17 cellular contexts compared by ENCODE assay signal in genomic region chr16:78596996-78597422, GRCh38.
DNase-seq lines count a peak whose midpoint lies in the region; ATAC-seq and TF ChIP-seq lines count a peak whose summit lies in the region.
"Had no signal": no experiment of that assay in that cellular context is flagged by ENCODE, and none has a peak within 500 bp of the region (broad histone marks: within the 10 kb centered on the region; RNA-seq: fewer than 3 reads in every experiment).

No MANE protein-coding gene starts in this region.

- H3K27ac Mint-ChIP-seq in HFFc6 = no peak overlapping the region
- H3K27ac Mint-ChIP-seq: CD8-positive, alpha-beta memory T cell had no signal

- intact Hi-C loops in left colon (cut with DNase I, micrococcal nuclease) = no loop called here

- peak overlapping the region; percentile 20 for H4K91ac ChIP-seq in trophoblast cell (ENCODE audit: low read depth, low read length)

- H3K4me1 ChIP-seq in trophoblast cell (ENCODE audit: control insufficient read depth in 1 of 2, insufficient read depth in 2 of 2, low read length in 2 of 2) = peaks cover 14 to 21% of the 10 kb centered on the region in 2 experiments
- H3K4me1 ChIP-seq: BLaER1, Caco-2 had no signal

- peak overlapping the region; percentile 37 for H2BK12ac ChIP-seq in trophoblast cell (ENCODE audit: low read length)

- no CpG with 5 or more reads among the region's 9 CpGs for WGBS in trophoblast cell (ENCODE audit: extremely low coverage, insufficient coverage, insufficient read length)

- ATAC-seq in left colon = peak; percentile 58

- H3K9me3 Mint-ChIP-seq in HFFc6 = peaks cover 61% of the 10 kb centered on the region
- H3K9me3 Mint-ChIP-seq: CD8-positive, alpha-beta memory T cell had no signal

- no peak overlapping the region for H3K9ac ChIP-seq in trophoblast cell (ENCODE audit: low read length)
- H3K9ac ChIP-seq: BLaER1 had no signal

- peak overlapping the region; percentile 52 for H2BK120ac ChIP-seq in trophoblast cell (ENCODE audit: insufficient read depth, low read length, poor library complexity)

- H3K36me3 Mint-ChIP-seq in HFFc6 (ENCODE audit: low read depth) = no peaks in the 10 kb centered on the region; the same call in 1 of the 2 replicates
- H3K36me3 Mint-ChIP-seq: CD8-positive, alpha-beta memory T cell had no signal

- peak overlapping the region; percentile 47 for H3K23ac ChIP-seq in trophoblast cell (ENCODE audit: low read length)

- no peaks in the 10 kb centered on the region for H3K4me1 Mint-ChIP-seq in HFFc6 (ENCODE audit: low read depth)
- H3K4me1 Mint-ChIP-seq: CD8-positive, alpha-beta memory T cell had no signal

- peaks cover 5% of the 10 kb centered on the region for H3K27me3 Mint-ChIP-seq in HFFc6 (ENCODE audit: insufficient read depth)

- H3K9me3 ChIP-seq in trophoblast cell (ENCODE audit: insufficient read depth, low read depth, low read length) = peaks cover 2% of the 10 kb centered on the region
- H3K9me3 ChIP-seq: Caco-2 had no signal

- H3K14ac ChIP-seq in trophoblast cell (ENCODE audit: low read length) = no peak overlapping the region

- DNase-seq in NCI-H146 (lab: John Stamatoyannopoulos, UW) (peak; percentile 13), NCI-H146 treated with DMSO at 0.1 percent for 48 hours (lab: John Stamatoyannopoulos, UW; ENCODE audit: unreplicated experiment) (no peak), HuH-7.5 (ENCODE audit: low spot score) (peak; percentile 55), left colon (no peak), trophoblast cell (no peak), H7 (no peak), substantia nigra (lab: John Stamatoyannopoulos, UW) (no peak), HFFc6 (no peak)
- DNase-seq: 8988T; AML-193; CD8-positive, alpha-beta memory T cell; DMS79 treated with DMSO at 0.1 percent for 48 hours; EL; HCEC 1CT; IMR-90 had no signal

- no peak overlapping the region for H3K4me2 ChIP-seq in trophoblast cell (ENCODE audit: low read length)
- H3K4me2 ChIP-seq: BLaER1 had no signal

- H3K36me3 ChIP-seq in trophoblast cell (ENCODE audit: control insufficient read depth in 1 of 2, insufficient read depth in 2 of 2, low read length in 2 of 2) (no peaks in the 10 kb centered on the region), H7 (replicated peaks; ENCODE audit: control insufficient read depth, insufficient read depth, low read length) (no peaks in the 10 kb centered on the region)
- H3K36me3 ChIP-seq: BLaER1 had no signal

- H3K18ac ChIP-seq in trophoblast cell (ENCODE audit: low read length) = no peak overlapping the region

- H2AFZ ChIP-seq in trophoblast cell (ENCODE audit: insufficient read depth, low read length, poor library complexity) = no peak overlapping the region

- H3K4ac ChIP-seq in trophoblast cell (ENCODE audit: low read depth, low read length) = no peak overlapping the region

- peaks cover 21% of the 10 kb centered on the region for H3K79me1 ChIP-seq in trophoblast cell (ENCODE audit: low read length)

- no peak overlapping the region for H2BK5ac ChIP-seq in trophoblast cell (ENCODE audit: low read depth, low read length, poor library complexity)

- no peak overlapping the region for H3K27ac ChIP-seq in trophoblast cell (ENCODE audit: low read depth, low read length)
- H3K27ac ChIP-seq in substantia nigra (ENCODE audit: low read depth, low read length, poor library complexity, severe bottlenecking) = no peak overlapping the region
- H3K27ac ChIP-seq: BLaER1 had no signal

- no peaks in the 10 kb centered on the region for H3K27me3 ChIP-seq in trophoblast cell (ENCODE audit: insufficient read depth, low read length)
- no peaks in the 10 kb centered on the region for H3K27me3 ChIP-seq in H7 (ENCODE audit: control insufficient read depth, insufficient read depth, low read length)
- H3K27me3 ChIP-seq: BLaER1 had no signal

- no peak overlapping the region for H3K4me3 Mint-ChIP-seq in HFFc6
- H3K4me3 Mint-ChIP-seq: CD8-positive, alpha-beta memory T cell had no signal

- H3K4me3 ChIP-seq in trophoblast cell (ENCODE audit: low read depth, low read length) = no peak overlapping the region
- H3K4me3 ChIP-seq in H7 (ENCODE audit: insufficient read depth, low read depth, low read length) = no peak overlapping the region
- H3K4me3 ChIP-seq: BLaER1 had no signal

- H2AK5ac ChIP-seq in trophoblast cell (ENCODE audit: low read length) = peak overlapping the region; percentile 29

- H3K79me2 ChIP-seq in trophoblast cell (ENCODE audit: control insufficient read depth, insufficient read depth, low read length, poor library complexity) = no peaks in the 10 kb centered on the region

- TF ChIP-seq CTCF in HFFc6 (IDR thresholded peaks at IDR 0.05) = no peak

- H4K8ac ChIP-seq in trophoblast cell (ENCODE audit: low read depth, low read length) = no peak overlapping the region

- H4K12ac ChIP-seq in trophoblast cell (ENCODE audit: low read depth, low read length) = no peak overlapping the region

Comparison
In these comparisons a context has a peak if more than half of its experiments do, and no peak if none do; other contexts are left out.
1. DNase-seq: peak in NCI-H146 (single experiment) and HuH-7.5 (single experiment); none in NCI-H146 treated with DMSO at 0.1 percent for 48 hours (single experiment), left colon (0 of 2), trophoblast cell (0 of 2), H7 (single experiment), substantia nigra (0 of 49) and HFFc6 (single experiment).